ENCODE assay signal across 24 cellular contexts in the genomic region with DNA sequence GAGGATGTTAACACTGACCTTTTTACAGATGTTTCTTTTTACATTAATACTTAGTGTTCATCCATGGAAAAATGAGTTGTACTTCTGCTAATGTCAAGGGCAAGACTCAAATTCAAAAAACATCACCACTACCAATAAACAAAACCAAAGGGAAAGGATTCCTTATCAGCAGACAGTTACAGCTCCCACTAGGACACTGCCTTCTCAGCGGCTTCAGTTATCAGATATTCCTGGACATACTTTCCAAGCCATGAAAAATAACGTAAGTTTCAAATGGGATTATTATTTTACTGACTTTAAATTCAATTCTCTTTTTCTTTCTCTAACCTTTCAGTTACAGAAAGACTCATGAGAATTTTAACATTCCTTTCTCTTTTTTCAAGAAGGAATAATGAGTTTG.
"Had no signal": no experiment of that assay in that cellular context is flagged by ENCODE, and none has a peak within 500 bp of the region (broad histone marks: within the 10 kb centered on the region; RNA-seq: fewer than 3 reads in every experiment).

No MANE protein-coding gene starts in this region.

- H3K9me3 Mint-ChIP-seq: central memory CD8-positive, alpha-beta T cell; dendritic cell treated with granulocyte-macrophage colony-stimulating factor and Interleukin-4, amounts not matched to agents 40 ng/mL and 50 ng/mL, for 4 days; effector memory CD8-positive, alpha-beta T cell; memory B cell; naive B cell; stimulated activated effector memory CD8-positive, alpha-beta T cell treated with anti-CD3 and anti-CD28 coated beads, Interleukin-12 subunit alpha, Interleukin-12 subunit beta, amount 100 ng/mL, for 72 hours had no signal

- H3K4me3 ChIP-seq: esophagus muscularis mucosa, left lung, lower lobe of right lung, psoas muscle, sigmoid colon, skin epidermis, suprapubic skin, tibial artery, upper lobe of left lung, uterus had no signal

- H3K27ac ChIP-seq: epithelial cell of prostate, esophagus muscularis mucosa, left lung, lower lobe of right lung, neutrophil, psoas muscle, sigmoid colon, skin epidermis, suprapubic skin, tibial artery, upper lobe of left lung had no signal

- H3K36me3 ChIP-seq: esophagus muscularis mucosa, left lung, lower lobe of right lung, neutrophil, sigmoid colon, suprapubic skin, tibial artery, upper lobe of left lung, uterus had no signal

- H3K27ac Mint-ChIP-seq: dendritic cell treated with granulocyte-macrophage colony-stimulating factor and Interleukin-4, amounts not matched to agents 40 ng/mL and 50 ng/mL, for 4 days; effector memory CD8-positive, alpha-beta T cell; memory B cell; naive B cell; stimulated activated effector memory CD8-positive, alpha-beta T cell treated with anti-CD3 and anti-CD28 coated beads, Interleukin-12 subunit alpha, Interleukin-12 subunit beta, amount 100 ng/mL, for 72 hours had no signal

- H3K9me3 ChIP-seq: esophagus muscularis mucosa, left lung, lower lobe of right lung, neutrophil, psoas muscle, sigmoid colon, suprapubic skin, tibial artery, upper lobe of left lung, uterus had no signal

- H3K27me3 ChIP-seq: esophagus muscularis mucosa, left lung, neutrophil, sigmoid colon, suprapubic skin, tibial artery, upper lobe of left lung, uterus had no signal

- H3K36me3 Mint-ChIP-seq: stimulated activated effector memory CD8-positive, alpha-beta T cell treated with anti-CD3 and anti-CD28 coated beads, Interleukin-12 subunit alpha, Interleukin-12 subunit beta, amount 100 ng/mL, for 72 hours had no signal

- H3K4me1 ChIP-seq: esophagus muscularis mucosa, left lung, lower lobe of right lung, sigmoid colon, suprapubic skin, tibial artery, upper lobe of left lung, uterus had no signal

- DNase-seq: effector memory CD8-positive, alpha-beta T cell; foreskin fibroblast; hippocampal formation; left lung; lower lobe of right lung; midbrain; naive B cell; psoas muscle; retina; sigmoid colon; stimulated activated CD4-positive, alpha-beta T cell treated with anti-CD3 and anti-CD28 coated beads, Interleukin-2, amount 100 ng/mL, for 48 hours; stimulated activated naive CD8-positive, alpha-beta T cell treated with anti-CD3 and anti-CD28 coated beads, Interleukin-15, Interleukin-2, amounts not matched to agents 100 U/mL and 50 U/mL, for 24 hours; tibial artery; upper lobe of left lung; uterus had no signal

- H3K27me3 Mint-ChIP-seq: central memory CD8-positive, alpha-beta T cell; dendritic cell treated with granulocyte-macrophage colony-stimulating factor and Interleukin-4, amounts not matched to agents 40 ng/mL and 50 ng/mL, for 4 days; effector memory CD8-positive, alpha-beta T cell; memory B cell; naive B cell had no signal

- H3K4me3 Mint-ChIP-seq: central memory CD8-positive, alpha-beta T cell; dendritic cell treated with granulocyte-macrophage colony-stimulating factor and Interleukin-4, amounts not matched to agents 40 ng/mL and 50 ng/mL, for 4 days; effector memory CD8-positive, alpha-beta T cell; memory B cell; naive B cell; stimulated activated effector memory CD8-positive, alpha-beta T cell treated with anti-CD3 and anti-CD28 coated beads, Interleukin-12 subunit alpha, Interleukin-12 subunit beta, amount 100 ng/mL, for 72 hours had no signal

- H3K4me1 Mint-ChIP-seq: central memory CD8-positive, alpha-beta T cell; memory B cell; naive B cell; stimulated activated effector memory CD8-positive, alpha-beta T cell treated with anti-CD3 and anti-CD28 coated beads, Interleukin-12 subunit alpha, Interleukin-12 subunit beta, amount 100 ng/mL, for 72 hours had no signal

- ATAC-seq: effector memory CD8-positive, alpha-beta T cell; left lung; lower lobe of right lung; psoas muscle; stimulated activated effector memory CD8-positive, alpha-beta T cell treated with anti-CD3 and anti-CD28 coated beads, Interleukin-12 subunit alpha, Interleukin-12 subunit beta, amount 100 ng/mL, for 72 hours; stimulated activated naive CD8-positive, alpha-beta T cell treated with anti-CD3 and anti-CD28 coated beads, Interleukin-15, Interleukin-2, amounts not matched to agents 100 U/mL and 50 U/mL, for 24 hours had no signal
